7 cellular contexts compared by ENCODE assay signal in the genomic region with DNA sequence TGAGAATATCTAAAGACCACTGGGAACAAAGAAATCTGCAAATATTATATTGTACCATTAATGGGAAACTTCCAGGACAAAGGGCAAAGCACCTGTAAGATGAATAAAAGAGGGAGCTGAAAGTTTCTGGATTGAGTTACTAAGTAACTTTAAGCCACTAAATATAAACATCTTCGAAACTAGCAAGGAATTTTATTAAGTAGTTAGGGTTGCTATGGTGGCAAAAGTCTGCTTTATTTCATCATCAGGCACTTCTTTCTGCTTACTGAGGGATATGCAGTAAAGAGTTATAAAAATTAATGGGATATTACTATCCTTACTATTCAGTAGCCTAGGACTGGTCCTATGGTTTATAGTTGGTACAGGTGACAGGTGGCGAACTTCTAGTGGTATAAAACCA.
"Had no signal": no experiment of that assay in that cellular context is flagged by ENCODE, and none has a peak within 500 bp of the region (broad histone marks: within the 10 kb centered on the region; RNA-seq: fewer than 3 reads in every experiment).

No MANE protein-coding gene starts in this region.

- ATAC-seq: GM23338, HepG2, K562 had no signal

- H3K4me2 ChIP-seq: GM23338 had no signal

- H3K27ac ChIP-seq: HL-60 had no signal

- H3K4me3 Mint-ChIP-seq: GM23338, H9 had no signal

- H3K9me3 Mint-ChIP-seq: GM23338, H9 had no signal

- H2AFZ ChIP-seq: GM23338 had no signal

- H3K4me3 ChIP-seq: GM23338, K562 had no signal

- H3K4me1 Mint-ChIP-seq: GM23338, H9 had no signal

- H3K27ac Mint-ChIP-seq: GM23338, H9 had no signal

- DNase-seq: H9, HCEC 1CT, IMR-90 had no signal
